In the genomic region with DNA sequence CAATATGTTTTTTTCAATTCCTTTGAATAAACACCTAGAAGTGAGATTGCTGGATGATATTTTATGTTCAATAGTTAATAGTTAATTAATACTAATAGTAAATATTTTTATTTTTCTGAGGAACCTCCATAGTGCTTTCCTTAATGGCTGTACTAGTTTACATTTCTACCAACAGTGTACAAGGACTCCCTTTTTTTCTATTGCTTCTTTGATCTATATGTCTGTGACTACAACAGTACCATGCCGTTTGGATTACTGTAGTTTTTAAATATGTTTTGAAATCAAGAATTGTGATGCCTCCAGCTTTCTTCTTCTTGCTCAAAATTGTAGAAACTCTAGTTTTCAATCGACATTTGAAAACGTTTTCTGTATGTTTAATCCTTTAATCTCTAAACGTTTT, we compare ENCODE assay signal across 36 cellular contexts. TPM values are rescaled to one million over a fixed set of nuclear protein-coding genes. Genes with fewer than 3 reads are reported as not detected.
"Had no signal": no experiment of that assay in that cellular context is flagged by ENCODE, and none has a peak within 500 bp of the region (broad histone marks: within the 10 kb centered on the region; RNA-seq: fewer than 3 reads in every experiment).

No MANE protein-coding gene starts in this region.

- H3K4me3 ChIP-seq: MG63 had no signal

- DNase-seq: Karpas-422, Kasumi-1, MG63, MM.1S, MV-4-11, NCI-H1048, NCI-H1092, NCI-H1092 treated with DMSO at 0.1 percent for 48 hours, NCI-H1105, NCI-H1105 treated with DMSO at 0.1 percent for 48 hours, NCI-H1417, NCI-H1417 treated with DMSO at 0.1 percent for 48 hours, NCI-H1436, NCI-H1436 treated with DMSO at 0.1 percent for 48 hours, NCI-H146, NCI-H1694, NCI-H1694 treated with DMSO at 0.1 percent for 48 hours, NCI-H187, NCI-H187 treated with DMSO at 0.1 percent for 48 hours, NCI-H1930, NCI-H2029, NCI-H2029 treated with DMSO at 0.1 percent for 48 hours, NCI-H2081, NCI-H2081 treated with DMSO at 0.1 percent for 48 hours, NCI-H2107, NCI-H2171, NCI-H2171 treated with DMSO at 0.1 percent for 48 hours, NCI-H2227 treated with DMSO at 0.1 percent for 48 hours, NCI-H226, NCI-H345, NCI-H446, NCI-H446 treated with DMSO at 0.1 percent for 48 hours, NCI-H510A, NCI-H510A treated with DMSO at 0.1 percent for 48 hours had no signal

- H3K36me3 ChIP-seq: MG63 had no signal

RNA-seq across cellular contexts. Expression of a gene that starts 39.5 kb away (rescaled TPM):
- total RNA-seq: MCF 10A, NCI-H460 had no signal
